ENCODE assay signal across 13 cellular contexts in genomic region chr1:10701145-10701544, GRCh38.
"Had no signal": no experiment of that assay in that cellular context is flagged by ENCODE, and none has a peak within 500 bp of the region (broad histone marks: within the 10 kb centered on the region; RNA-seq: fewer than 3 reads in every experiment).

No MANE protein-coding gene starts in this region.

- H3K4me3 ChIP-seq: ascending aorta, left ventricle myocardium inferior, mucosa of descending colon, pancreas had no signal

- H3K27ac ChIP-seq: ascending aorta, foreskin keratinocyte, left ventricle myocardium inferior, pancreas had no signal

- ATAC-seq: activated T-helper 17 cell treated with anti-CD3 and anti-CD28 coated beads, Interleukin-2, amount 50 U/mL, for 72 hours; effector memory CD8-positive, alpha-beta T cell; foreskin keratinocyte; mucosa of descending colon; naive thymus-derived CD4-positive, alpha-beta T cell; pancreas had no signal

- DNase-seq: activated CD4-positive, CD25-positive, alpha-beta regulatory T cell treated with anti-CD3 and anti-CD28 coated beads, Interleukin-2, amount 50 U/mL, for 72 hours; activated naive CD4-positive, alpha-beta T cell treated with anti-CD3 and anti-CD28 coated beads, Interleukin-2, amount 10 ng/mL, durations not matched to agents 7 days and 5 days; effector memory CD8-positive, alpha-beta T cell; foreskin keratinocyte; left ventricle myocardium inferior; mucosa of descending colon; naive thymus-derived CD4-positive, alpha-beta T cell; pancreas; stimulated activated CD4-positive, alpha-beta T cell treated with anti-CD3 and anti-CD28 coated beads, Interleukin-2, amount 100 ng/mL, for 48 hours; stimulated activated naive CD4-positive, alpha-beta T cell treated with Interleukin-2 at 50 U/mL for 16 hours; trophoblast cell had no signal

- H3K4me1 ChIP-seq: foreskin keratinocyte, pancreas had no signal

- H3K9me3 ChIP-seq: ascending aorta, left ventricle myocardium inferior, mucosa of descending colon, pancreas had no signal

- H3K36me3 ChIP-seq: ascending aorta, pancreas had no signal

- H3K27me3 ChIP-seq: ascending aorta, foreskin keratinocyte, pancreas had no signal
